ENCODE assay signal across 13 cellular contexts in the genomic region with DNA sequence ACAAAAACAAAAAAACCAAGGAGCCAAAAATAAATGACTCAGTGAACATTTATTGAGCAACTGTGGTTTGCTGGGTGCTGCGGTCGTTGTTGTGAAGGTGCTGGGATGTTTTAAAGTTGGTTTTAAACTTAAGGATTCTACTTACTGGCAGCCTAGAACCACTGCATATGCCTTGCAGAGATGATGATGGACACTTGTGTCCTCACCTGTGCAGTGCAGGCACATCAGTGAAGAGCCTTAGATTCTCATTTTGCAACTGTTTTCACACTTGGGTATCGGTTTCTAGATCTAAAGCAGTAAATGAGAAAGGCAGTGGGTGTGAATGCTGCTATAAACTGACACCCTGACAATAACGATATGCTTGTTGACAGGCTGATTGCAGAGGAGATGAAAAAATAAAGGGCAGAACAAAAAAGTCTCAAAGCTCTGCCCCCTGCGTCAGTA.
A peak's percentile ranks its signal among the peaks of the same experiment; 100 is the strongest.
DNase-seq lines count a peak whose midpoint lies in the region; ATAC-seq and TF ChIP-seq lines count a peak whose summit lies in the region.
"Had no signal": no experiment of that assay in that cellular context is flagged by ENCODE, and none has a peak within 500 bp of the region (broad histone marks: within the 10 kb centered on the region; RNA-seq: fewer than 3 reads in every experiment).

No MANE protein-coding gene starts in this region.

- peaks cover 12% of the 10 kb centered on the region for H3K36me3 Mint-ChIP-seq in activated CD4-positive, alpha-beta T cell treated with anti-CD3 and anti-CD28 coated beads, Interleukin-2, amount 10 ng/mL, durations not matched to agents 24 days and 14 days (ENCODE audit: low read depth)

- no peaks in the 10 kb centered on the region for H3K9me3 ChIP-seq in KOPT-K1 (ENCODE audit: insufficient read depth, low read length, poor library complexity, severe bottlenecking)
- H3K9me3 ChIP-seq in spleen = no peaks in the 10 kb centered on the region

- no peaks in the 10 kb centered on the region for H3K27me3 ChIP-seq in spleen (replicated peaks in 1 of 7)

- TF ChIP-seq POLR2A in spleen (IDR thresholded peaks at IDR 0.05) = no peak

- peaks cover 48 to 100% (median 79%) of the 10 kb centered on the region in 6 donors for H3K4me1 ChIP-seq in spleen

- peak overlapping the region; percentile 66 for H3K4me3 Mint-ChIP-seq in activated CD4-positive, alpha-beta T cell treated with anti-CD3 and anti-CD28 coated beads, Interleukin-2, amount 10 ng/mL, durations not matched to agents 24 days and 14 days

- no peak for TF ChIP-seq CTCF in spleen (IDR thresholded peaks at IDR 0.05 in 8 of 11, conservative IDR thresholded peaks at IDR 0.05 in 3 of 11)

- H3K27ac ChIP-seq in KOPT-K1 (ENCODE audit: low read depth, low read length, poor library complexity, severe bottlenecking) = peak overlapping the region; percentile 22
- peak overlapping the region in 7 of 8 donors; percentile 74 to 89 (median 86) for H3K27ac ChIP-seq in spleen

- peak; percentile 73 for DNase-seq in activated CD4-positive, alpha-beta T cell treated with anti-CD3 and anti-CD28 coated beads, Interleukin-2, amount 10 ng/mL, durations not matched to agents 24 days and 14 days
- no peak for DNase-seq in activated CD4-positive, alpha-beta T cell treated with anti-CD3 and anti-CD28 coated beads for 48 hours
- DNase-seq in spleen = no peak
- no peak for DNase-seq in putamen (ENCODE audit: low spot score)
- no peak for DNase-seq in epidermal melanocyte (ENCODE audit: insufficient read length, low spot score)
- DNase-seq: ACHN; activated CD4-positive, alpha-beta T cell treated with anti-CD3 and anti-CD28 coated beads for 1 hour; GOT3; left cardiac atrium; NCI-H446 treated with DMSO at 0.1 percent for 48 hours had no signal

- intact Hi-C loops in activated CD4-positive, alpha-beta T cell treated with anti-CD3 and anti-CD28 coated beads, Interleukin-2, amount 10 ng/mL, durations not matched to agents 24 days and 14 days (cut with micrococcal nuclease) = loop anchor here (1.0 to 10.0 kb wide), 8 partner anchors 10 to 1468 kb away; no protein-coding TSS in a partner anchor
- intact Hi-C loops in spleen (cut with DNase I; ENCODE audit: low total_unique reads) = no loop called here

- ATAC-seq in GM21737 (IDR thresholded peaks at IDR 0.05; ENCODE audit: unreplicated experiment) = peak; percentile 50
- no peak for ATAC-seq in HG03460 (IDR thresholded peaks at IDR 0.05; ENCODE audit: unreplicated experiment)

- H3K27me3 Mint-ChIP-seq in activated CD4-positive, alpha-beta T cell treated with anti-CD3 and anti-CD28 coated beads, Interleukin-2, amount 10 ng/mL, durations not matched to agents 24 days and 14 days = no peaks in the 10 kb centered on the region

- H3K4me1 Mint-ChIP-seq in activated CD4-positive, alpha-beta T cell treated with anti-CD3 and anti-CD28 coated beads, Interleukin-2, amount 10 ng/mL, durations not matched to agents 24 days and 14 days = peaks cover 53% of the 10 kb centered on the region

- WGBS in spleen, 5 donors = 55 to 66% (median 57%) methylated on average over 5 of the region's 5 CpGs

- peak overlapping the region; percentile 87 for H3K27ac Mint-ChIP-seq in activated CD4-positive, alpha-beta T cell treated with anti-CD3 and anti-CD28 coated beads, Interleukin-2, amount 10 ng/mL, durations not matched to agents 24 days and 14 days

- H3K9me3 Mint-ChIP-seq in activated CD4-positive, alpha-beta T cell treated with anti-CD3 and anti-CD28 coated beads, Interleukin-2, amount 10 ng/mL, durations not matched to agents 24 days and 14 days = no peaks in the 10 kb centered on the region

- peak overlapping the region in 1 of 8 donors; percentile 17 for H3K4me3 ChIP-seq in spleen

- H3K36me3 ChIP-seq in KOPT-K1 (ENCODE audit: insufficient read depth, low read length) = no peaks in the 10 kb centered on the region
- H3K36me3 ChIP-seq in spleen = peaks cover 0 to 5% (median 0%) of the 10 kb centered on the region in 6 donors
